In genomic region chr12:132462778-132463177, GRCh38 we compare ENCODE assay signal across 13 cellular contexts.
"Had no signal": no experiment of that assay in that cellular context is flagged by ENCODE, and none has a peak within 500 bp of the region (broad histone marks: within the 10 kb centered on the region; RNA-seq: fewer than 3 reads in every experiment).

No MANE protein-coding gene starts in this region.

- H3K9me3 ChIP-seq: body of pancreas, ovary had no signal

- H3K9me3 Mint-ChIP-seq: activated CD4-positive, alpha-beta memory T cell treated with anti-CD3 and anti-CD28 coated beads, Interleukin-2, amount 10 ng/mL, durations not matched to agents 7 days and 5 days; activated naive CD4-positive, alpha-beta T cell treated with anti-CD3 and anti-CD28 coated beads for 36 hours had no signal

- H3K27ac Mint-ChIP-seq: activated CD4-positive, alpha-beta memory T cell treated with anti-CD3 and anti-CD28 coated beads, Interleukin-2, amount 10 ng/mL, durations not matched to agents 7 days and 5 days; activated naive CD4-positive, alpha-beta T cell treated with anti-CD3 and anti-CD28 coated beads for 36 hours; neural progenitor cell had no signal

- H3K27me3 ChIP-seq: body of pancreas, ovary had no signal

- H3K4me3 Mint-ChIP-seq: activated CD4-positive, alpha-beta memory T cell treated with anti-CD3 and anti-CD28 coated beads, Interleukin-2, amount 10 ng/mL, durations not matched to agents 7 days and 5 days; activated naive CD4-positive, alpha-beta T cell treated with anti-CD3 and anti-CD28 coated beads for 36 hours; neural progenitor cell had no signal

- ATAC-seq: body of pancreas, left ventricle myocardium superior had no signal

- H3K4me1 Mint-ChIP-seq: activated CD4-positive, alpha-beta memory T cell treated with anti-CD3 and anti-CD28 coated beads, Interleukin-2, amount 10 ng/mL, durations not matched to agents 7 days and 5 days had no signal

- H3K27ac ChIP-seq: body of pancreas, epithelial cell of prostate, neural progenitor cell, ovary, tibial nerve had no signal

- DNase-seq: activated CD4-positive, alpha-beta memory T cell treated with anti-CD3 and anti-CD28 coated beads, Interleukin-2, amount 10 ng/mL, durations not matched to agents 7 days and 5 days; activated naive CD4-positive, alpha-beta T cell treated with anti-CD3 and anti-CD28 coated beads for 36 hours; body of pancreas; central memory CD4-positive, alpha-beta T cell; cortex of kidney; effector memory CD4-positive, alpha-beta T cell; left ventricle myocardium superior; mesendoderm; ovary; stimulated activated CD4-positive, alpha-beta T cell treated with anti-CD3 and anti-CD28 coated beads, Interleukin-4, amount 100 ng/mL, for 24 hours had no signal

- H3K36me3 Mint-ChIP-seq: neural progenitor cell had no signal
